23 cellular contexts compared by ENCODE assay signal in genomic region chr20:19129306-19129705, GRCh38.
"Had no signal": no experiment of that assay in that cellular context is flagged by ENCODE, and none has a peak within 500 bp of the region (broad histone marks: within the 10 kb centered on the region; RNA-seq: fewer than 3 reads in every experiment).

No MANE protein-coding gene starts in this region.

- H3K9me3 ChIP-seq: gastrocnemius medialis, mucosa of descending colon, prostate gland, right atrium auricular region, stomach, thyroid gland, upper lobe of right lung, uterus had no signal

- H3K4me3 ChIP-seq: dorsolateral prefrontal cortex, gastrocnemius medialis, lung, mucosa of descending colon, neural progenitor cell, prostate gland, right atrium auricular region, smooth muscle cell, stomach, thyroid gland, upper lobe of right lung, uterus had no signal

- H3K27ac ChIP-seq: dorsolateral prefrontal cortex, gastrocnemius medialis, neural progenitor cell, prostate gland, right atrium auricular region, upper lobe of right lung had no signal

- H3K27me3 ChIP-seq: gastrocnemius medialis, neural progenitor cell, right atrium auricular region, stomach, thyroid gland, upper lobe of right lung, uterus had no signal

- DNase-seq: effector CD4-positive, alpha-beta T cell; foreskin fibroblast; gastrocnemius medialis; head of caudate nucleus; kidney; mesenchymal stem cell; naive thymus-derived CD4-positive, alpha-beta T cell; stimulated activated CD4-positive, alpha-beta T cell treated with anti-CD3 and anti-CD28 coated beads, Interleukin-12 subunit alpha, Interleukin-12 subunit beta, amount 100 ng/mL, for 4 hours; stimulated activated CD4-positive, alpha-beta T cell treated with anti-CD3 and anti-CD28 coated beads, Interleukin-1b, Interleukin-23, amount 100 ng/mL, for 48 hours; stimulated activated CD4-positive, alpha-beta T cell treated with anti-CD3 and anti-CD28 coated beads, Interleukin-4, amount 100 ng/mL, for 1 hour; stimulated activated CD8-positive, alpha-beta memory T cell treated with anti-CD3 and anti-CD28 coated beads, Interleukin-4, amount 100 ng/mL, for 48 hours; stimulated activated naive CD4-positive, alpha-beta T cell treated with Interleukin-2 at 50 U/mL for 16 hours; upper lobe of right lung; uterus had no signal

- H3K4me1 ChIP-seq: gastrocnemius medialis, neural progenitor cell, prostate gland, right atrium auricular region, upper lobe of right lung, uterus had no signal

- H3K36me3 ChIP-seq: gastrocnemius medialis, neural progenitor cell, prostate gland, right atrium auricular region, stomach, thyroid gland, upper lobe of right lung, uterus had no signal
